In genomic region chr10:119496282-119496681, GRCh38 we compare ENCODE assay signal across 8 cellular contexts. TPM values are rescaled to one million over a fixed set of nuclear protein-coding genes. Genes with fewer than 3 reads are reported as not detected.
A peak's percentile ranks its signal among the peaks of the same experiment; 100 is the strongest.
DNase-seq lines count a peak whose midpoint lies in the region; ATAC-seq and TF ChIP-seq lines count a peak whose summit lies in the region.

No MANE protein-coding gene starts in this region.

- no peak for TF ChIP-seq CTCF in H9 (conservative IDR thresholded peaks at IDR 0.05)

- H3K4me2 ChIP-seq in H9 (ENCODE audit: insufficient read depth, insufficient read length, low read length) (no peak overlapping the region), neuronal stem cell (ENCODE audit: insufficient read depth, low read length, poor library complexity, severe bottlenecking) (no peak overlapping the region)

- no peaks in the 10 kb centered on the region for H3K36me3 Mint-ChIP-seq in H9 (ENCODE audit: insufficient read depth in 1 of 3, low read depth in 3 of 3)

- no peak overlapping the region for H3T11ph ChIP-seq in H9 (ENCODE audit: low read length)

- H2BK5ac ChIP-seq in H9 (ENCODE audit: insufficient read length, low read length) (no peak overlapping the region), neuronal stem cell (ENCODE audit: low read length) (no peak overlapping the region)

- no peaks in the 10 kb centered on the region for H3K79me2 ChIP-seq in H9 (ENCODE audit: insufficient read depth, low read length)

- H3K27me3 Mint-ChIP-seq in H9 (ENCODE audit: low read depth): peaks cover 30% of the 10 kb centered on the region

- H3K4me3 Mint-ChIP-seq in H9: no peak overlapping the region

- no peak for DNase-seq in H9
- DNase-seq in SK-MEL-5 (ENCODE audit: low read depth, low spot score): peak; percentile 67
- DNase-seq in neuronal stem cell (ENCODE audit: low spot score): no peak
- DNase-seq in NCI-H2081 (lab: John Stamatoyannopoulos, UW): no peak
- no peak for DNase-seq in NCI-H1694 treated with DMSO at 0.1 percent for 48 hours (lab: John Stamatoyannopoulos, UW)
- no peak for DNase-seq in MG63
- DNase-seq in NCI-H446 treated with DMSO at 0.1 percent for 48 hours (lab: John Stamatoyannopoulos, UW): no peak

- H2AK5ac ChIP-seq in H9 (ENCODE audit: insufficient read length, low read length) (no peak overlapping the region), neuronal stem cell (ENCODE audit: low read depth, low read length) (no peak overlapping the region)

- H4K20me1 ChIP-seq in H9 (ENCODE audit: control insufficient read depth, insufficient read depth, insufficient read length): no peaks in the 10 kb centered on the region

- H3K27ac ChIP-seq in H9 (ENCODE audit: insufficient read length, low read depth, low read length) (no peak overlapping the region), neuronal stem cell (replicated peaks; ENCODE audit: low read length) (no peak overlapping the region)

- no peaks in the 10 kb centered on the region for H3K79me1 ChIP-seq in H9 (ENCODE audit: insufficient read depth, low read depth, low read length, poor library complexity, severe bottlenecking)
- no peaks in the 10 kb centered on the region for H3K79me1 ChIP-seq in neuronal stem cell (ENCODE audit: low read depth, low read length)

- peaks cover 6 to 24% of the 10 kb centered on the region in 2 experiments for H3K4me1 Mint-ChIP-seq in H9

- H3K23me2 ChIP-seq in H9 (ENCODE audit: insufficient read length, low read depth, low read length, poor library complexity, severe bottlenecking): no peaks in the 10 kb centered on the region

- in situ Hi-C loops in SK-MEL-5 (cut with HindIII; ENCODE audit: low pct_unique_long_range_greater_than_20kb, low sequenced_read_pairs): no loop called here

- no peak overlapping the region for H4K91ac ChIP-seq in H9 (ENCODE audit: insufficient read length, low read depth, low read length)
- H4K91ac ChIP-seq in neuronal stem cell (ENCODE audit: low read depth, low read length, poor library complexity): no peak overlapping the region

- H3K18ac ChIP-seq in H9 (ENCODE audit: insufficient read length, low read depth, low read length) (no peak overlapping the region), neuronal stem cell (ENCODE audit: low read length) (no peak overlapping the region)

- H2BK20ac ChIP-seq in H9 (ENCODE audit: low read depth, low read length, poor library complexity, severe bottlenecking): no peak overlapping the region

- H4K8ac ChIP-seq in H9 (replicated peaks; ENCODE audit: insufficient read length, low read depth, low read length): no peak overlapping the region
- H4K8ac ChIP-seq in neuronal stem cell (ENCODE audit: low read depth, low read length): no peak overlapping the region

- no peak overlapping the region for H2AFZ ChIP-seq in H9 (ENCODE audit: low read length)
- no peak overlapping the region for H2AFZ ChIP-seq in neuronal stem cell (ENCODE audit: low read length)

- H2BK120ac ChIP-seq in H9 (ENCODE audit: low read depth, low read length, poor library complexity, severe bottlenecking) (no peak overlapping the region), neuronal stem cell (ENCODE audit: low read depth, low read length) (no peak overlapping the region)

- no peaks in the 10 kb centered on the region; a peak in 2 of 5 replicates for H3K9me3 Mint-ChIP-seq in H9

- WGBS in H9 (ENCODE audit: extremely low coverage, insufficient read length, low lambda C conversion rate): no CpG with 5 or more reads among the region's 6 CpGs
- no CpG with 5 or more reads among the region's 6 CpGs for WGBS in neuronal stem cell (ENCODE audit: extremely low coverage in 2 of 2, insufficient read length in 2 of 2, insufficient replicate concordance in 1 of 2), 2 donors

- H3K4me3 ChIP-seq in neuronal stem cell (ENCODE audit: low read length in 2 of 2) (no peak overlapping the region), MG63 (no peak overlapping the region)

- H3K14ac ChIP-seq in H9 (ENCODE audit: insufficient read depth, low read length): no peak overlapping the region
- no peak overlapping the region for H3K14ac ChIP-seq in neuronal stem cell (ENCODE audit: low read length)

- peak overlapping the region in 2 of 3 experiments; percentile 70 to 81; a peak in 4 of 7 replicates for H3K27ac Mint-ChIP-seq in H9

- no peaks in the 10 kb centered on the region for H3K36me3 ChIP-seq in neuronal stem cell (replicated peaks in 1 of 2; ENCODE audit: control insufficient read depth in 2 of 2, insufficient read depth in 2 of 2, low read length in 2 of 2)
- no peaks in the 10 kb centered on the region for H3K36me3 ChIP-seq in MG63

- H2BK12ac ChIP-seq in H9 (ENCODE audit: insufficient read length, low read depth, low read length) (no peak overlapping the region), neuronal stem cell (ENCODE audit: low read length) (no peak overlapping the region)

- H3K23ac ChIP-seq in H9 (ENCODE audit: insufficient read length, low read depth, low read length) (no peak overlapping the region), neuronal stem cell (ENCODE audit: low read depth, low read length, poor library complexity) (no peak overlapping the region)

- H3K4ac ChIP-seq in H9 (ENCODE audit: low read depth, low read length): no peak overlapping the region
- no peak overlapping the region for H3K4ac ChIP-seq in neuronal stem cell (ENCODE audit: low read length)

- no peak overlapping the region for H4K5ac ChIP-seq in H9 (ENCODE audit: insufficient read length, low read depth, low read length)

- H2BK15ac ChIP-seq in H9 (ENCODE audit: low read depth, low read length): no peak overlapping the region
- H2BK15ac ChIP-seq in neuronal stem cell (ENCODE audit: low read length): no peak overlapping the region

- H3K9me3 ChIP-seq in H9 (ENCODE audit: control insufficient read depth, low read depth, low read length) (no peaks in the 10 kb centered on the region), neuronal stem cell (replicated peaks in 1 of 2; ENCODE audit: control insufficient read depth in 2 of 2, insufficient read depth in 1 of 2, low read depth in 1 of 2, low read length in 2 of 2) (no peaks in the 10 kb centered on the region), MG63 (no peaks in the 10 kb centered on the region)

- ATAC-seq in GM18520 (IDR thresholded peaks at IDR 0.05; ENCODE audit: unreplicated experiment): peak; percentile 81

- H3K9ac ChIP-seq in H9 (ENCODE audit: extremely low read depth, insufficient read length, low read length) (no peak overlapping the region), neuronal stem cell (ENCODE audit: low read depth, low read length, poor library complexity) (peak overlapping the region; percentile 2)

- H3K4me1 ChIP-seq in H9 (ENCODE audit: insufficient read depth, low read length) (no peaks in the 10 kb centered on the region), neuronal stem cell (ENCODE audit: control insufficient read depth in 2 of 2, insufficient read depth in 1 of 2, low read depth in 1 of 2, low read length in 2 of 2) (peaks cover 4 to 8% of the 10 kb centered on the region in 2 donors)

- no peak overlapping the region for H3K56ac ChIP-seq in H9 (ENCODE audit: insufficient read length, low read depth, low read length)

- H3K27me3 ChIP-seq in H9 (ENCODE audit: insufficient read depth, low read length) (no peaks in the 10 kb centered on the region), neuronal stem cell (ENCODE audit: control insufficient read depth in 3 of 3, insufficient read depth in 3 of 3, low read depth in 1 of 3, low read length in 3 of 3) (peaks cover 0 to 6% (median 2%) of the 10 kb centered on the region in 3 experiments), MG63 (no peaks in the 10 kb centered on the region)

RNA-seq across cellular contexts. Expression of gene RGS10, which starts 46.2 kb away (rescaled TPM):
- total RNA-seq in H9 (2021): 9.8 and 10.6 TPM in 2 replicates
- 28.3 and 33.1 TPM in 2 replicates for total RNA-seq in SK-MEL-5 (2014; rRNA removed; shearing (Covaris generic))
- 24.4 and 36.4 TPM in 2 replicates for polyA plus RNA-seq in SK-MEL-5 (2015; cell fraction: cytosol; rRNA removed)
- 3.3 and 6.9 TPM in 2 replicates for polyA plus RNA-seq in SK-MEL-5 (2015; cell fraction: nucleus; rRNA removed)
- 32.6 TPM for polyA plus RNA-seq in neuronal stem cell (2013, experiment 1 of 2)
- polyA plus RNA-seq in neuronal stem cell (2013, experiment 2 of 2): 34.6 TPM
- 33.7 and 41.1 TPM in 2 replicates for total RNA-seq in MG63 (2014; rRNA removed; shearing (Covaris generic); ENCODE audit: low replicate concordance)
